In the genomic region with DNA sequence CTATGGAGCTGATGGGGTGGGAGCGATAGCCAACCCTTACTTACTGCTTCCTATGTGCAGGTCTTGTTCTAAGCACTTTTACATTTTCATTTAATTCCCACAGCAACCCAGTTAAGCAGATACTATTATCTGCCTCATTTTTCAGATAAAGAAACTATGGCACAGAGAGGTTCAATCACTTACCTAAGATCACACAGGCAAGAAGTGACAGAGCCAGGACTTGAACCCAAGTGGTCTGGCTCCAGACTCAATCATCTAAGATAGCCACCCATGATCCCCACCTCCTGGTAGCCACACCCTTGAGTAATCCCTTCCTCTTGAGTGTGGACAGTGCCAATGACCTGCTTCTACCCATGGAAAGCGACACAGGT, we compare ENCODE assay signal across 10 cellular contexts. TPM values are rescaled to one million over a fixed set of nuclear protein-coding genes. Genes with fewer than 3 reads are reported as not detected.
DNase-seq lines count a peak whose midpoint lies in the region; ATAC-seq lines count a peak whose summit lies in the region.
"Had no signal": no experiment of that assay in that cellular context is flagged by ENCODE, and none has a peak within 500 bp of the region (broad histone marks: within the 10 kb centered on the region; RNA-seq: fewer than 3 reads in every experiment).

No MANE protein-coding gene starts in this region.

- H3K4me1 ChIP-seq in thymus (ENCODE audit: control insufficient read depth, insufficient read depth, low read length), result peaks cover 63% of the 10 kb centered on the region

- CTCF ChIA-PET in activated CD4-positive, alpha-beta T cell treated with anti-CD3 and anti-CD28 coated beads, Interleukin-2, amount 10 ng/mL, durations not matched to agents 7 days and 5 days (lab: Charles Lee), result interaction anchor here (1.2 kb wide), 1 partner anchor 23 kb away, joined by 3 read pairs; no protein-coding TSS in a partner anchor

- peak overlapping the region; percentile 96 for H3K27ac ChIP-seq in thymus (ENCODE audit: low read depth)
- H3K27ac ChIP-seq: KMS-11 had no signal

- H3K9me3 ChIP-seq in thymus (ENCODE audit: control insufficient read depth), result no peaks in the 10 kb centered on the region

- no peak for DNase-seq in activated CD4-positive, alpha-beta T cell treated with anti-CD3 and anti-CD28 coated beads, Interleukin-2, amount 10 ng/mL, durations not matched to agents 7 days and 5 days
- no peak for DNase-seq in activated CD4-positive, alpha-beta T cell treated with anti-CD3 and anti-CD28 coated beads for 1 hour
- DNase-seq in activated naive CD8-positive, alpha-beta T cell treated with anti-CD3 and anti-CD28 coated beads, Interleukin-2, amount 10 ng/mL, durations not matched to agents 7 days and 5 days, result no peak
- peak; percentile 28 for DNase-seq in mesenteric fat pad (ENCODE audit: low spot score)
- DNase-seq in UCSD-AML1 (lab: John Stamatoyannopoulos, UW; ENCODE audit: unreplicated experiment), result no peak
- DNase-seq in stimulated activated CD4-positive, alpha-beta T cell treated with anti-CD3 and anti-CD28 coated beads, Interleukin-1b, Interleukin-23, amount 100 ng/mL, for 48 hours, result no peak
- no peak for DNase-seq in 8988T
- DNase-seq: stimulated activated CD4-positive, alpha-beta T cell treated with anti-CD3 and anti-CD28 coated beads, Interleukin-15, amount 100 ng/mL, for 24 hours had no signal

- H3K4me3 Mint-ChIP-seq in activated CD4-positive, alpha-beta T cell treated with anti-CD3 and anti-CD28 coated beads, Interleukin-2, amount 10 ng/mL, durations not matched to agents 7 days and 5 days, result no peak overlapping the region
- no peak overlapping the region for H3K4me3 Mint-ChIP-seq in activated naive CD8-positive, alpha-beta T cell treated with anti-CD3 and anti-CD28 coated beads, Interleukin-2, amount 10 ng/mL, durations not matched to agents 7 days and 5 days

- H3K27me3 ChIP-seq in thymus (ENCODE audit: control insufficient read depth, insufficient read depth), result no peaks in the 10 kb centered on the region

- no peak for ATAC-seq in activated naive CD8-positive, alpha-beta T cell treated with anti-CD3 and anti-CD28 coated beads, Interleukin-2, amount 10 ng/mL, durations not matched to agents 7 days and 5 days (ENCODE audit: low read depth)

- peaks cover 52% of the 10 kb centered on the region for H3K4me1 Mint-ChIP-seq in activated CD4-positive, alpha-beta T cell treated with anti-CD3 and anti-CD28 coated beads, Interleukin-2, amount 10 ng/mL, durations not matched to agents 7 days and 5 days
- peaks cover 28% of the 10 kb centered on the region for H3K4me1 Mint-ChIP-seq in activated naive CD8-positive, alpha-beta T cell treated with anti-CD3 and anti-CD28 coated beads, Interleukin-2, amount 10 ng/mL, durations not matched to agents 7 days and 5 days

- peaks cover 6% of the 10 kb centered on the region for H3K36me3 ChIP-seq in thymus (ENCODE audit: control insufficient read depth, insufficient read depth)

- H3K27ac Mint-ChIP-seq in activated CD4-positive, alpha-beta T cell treated with anti-CD3 and anti-CD28 coated beads, Interleukin-2, amount 10 ng/mL, durations not matched to agents 7 days and 5 days, result peak overlapping the region; percentile 37
- peak overlapping the region; percentile 72 for H3K27ac Mint-ChIP-seq in activated naive CD8-positive, alpha-beta T cell treated with anti-CD3 and anti-CD28 coated beads, Interleukin-2, amount 10 ng/mL, durations not matched to agents 7 days and 5 days

- peaks cover 3% of the 10 kb centered on the region for H3K9me3 Mint-ChIP-seq in activated CD4-positive, alpha-beta T cell treated with anti-CD3 and anti-CD28 coated beads, Interleukin-2, amount 10 ng/mL, durations not matched to agents 7 days and 5 days
- no peaks in the 10 kb centered on the region for H3K9me3 Mint-ChIP-seq in activated naive CD8-positive, alpha-beta T cell treated with anti-CD3 and anti-CD28 coated beads, Interleukin-2, amount 10 ng/mL, durations not matched to agents 7 days and 5 days

- POLR2A ChIA-PET in activated CD4-positive, alpha-beta T cell treated with anti-CD3 and anti-CD28 coated beads, Interleukin-2, amount 10 ng/mL, durations not matched to agents 7 days and 5 days (lab: Charles Lee), result no interaction called here
- POLR2A ChIA-PET in activated naive CD8-positive, alpha-beta T cell treated with anti-CD3 and anti-CD28 coated beads, Interleukin-2, amount 10 ng/mL, durations not matched to agents 7 days and 5 days (lab: Charles Lee), result no interaction called here

- H3K36me3 Mint-ChIP-seq in activated CD4-positive, alpha-beta T cell treated with anti-CD3 and anti-CD28 coated beads, Interleukin-2, amount 10 ng/mL, durations not matched to agents 7 days and 5 days (ENCODE audit: low read depth), result peaks cover 23% of the 10 kb centered on the region
- H3K36me3 Mint-ChIP-seq in activated naive CD8-positive, alpha-beta T cell treated with anti-CD3 and anti-CD28 coated beads, Interleukin-2, amount 10 ng/mL, durations not matched to agents 7 days and 5 days, result peaks cover 16% of the 10 kb centered on the region

- no peak overlapping the region for H3K4me3 ChIP-seq in thymus (ENCODE audit: low read length)

- 52% methylated on average over 2 of the region's 2 CpGs for WGBS in thymus

- H3K27me3 Mint-ChIP-seq in activated CD4-positive, alpha-beta T cell treated with anti-CD3 and anti-CD28 coated beads, Interleukin-2, amount 10 ng/mL, durations not matched to agents 7 days and 5 days, result no peaks in the 10 kb centered on the region
- H3K27me3 Mint-ChIP-seq in activated naive CD8-positive, alpha-beta T cell treated with anti-CD3 and anti-CD28 coated beads, Interleukin-2, amount 10 ng/mL, durations not matched to agents 7 days and 5 days, result no peaks in the 10 kb centered on the region

RNA-seq across cellular contexts. Expression of gene IFNAR1, which starts 23.2 kb away (rescaled TPM):
- 10 to 100 TPM; 37.6 to 40.9 TPM for total RNA-seq in activated CD4-positive, alpha-beta T cell treated with anti-CD3 and anti-CD28 coated beads, Interleukin-2, amount 10 ng/mL, durations not matched to agents 7 days and 5 days
- total RNA-seq in activated naive CD8-positive, alpha-beta T cell treated with anti-CD3 and anti-CD28 coated beads, Interleukin-2, amount 10 ng/mL, durations not matched to agents 7 days and 5 days, result 10 to 100 TPM; 35.7 to 36.3 TPM
- 88.8 TPM for total RNA-seq in mesenteric fat pad
- 18.2 TPM for polyA plus RNA-seq in thymus

RNA-seq across cellular contexts. Expression of gene IL10RB, which starts 35.5 kb away (rescaled TPM):
- 10 to 100 TPM; 41.0 to 42.9 TPM for total RNA-seq in activated CD4-positive, alpha-beta T cell treated with anti-CD3 and anti-CD28 coated beads, Interleukin-2, amount 10 ng/mL, durations not matched to agents 7 days and 5 days
- 10 to 100 TPM; 40.6 to 44.1 TPM for total RNA-seq in activated naive CD8-positive, alpha-beta T cell treated with anti-CD3 and anti-CD28 coated beads, Interleukin-2, amount 10 ng/mL, durations not matched to agents 7 days and 5 days
- total RNA-seq in mesenteric fat pad, result 39.3 TPM
- polyA plus RNA-seq in thymus, result 42.9 TPM
